Comparison of ENCODE assay signal across 11 cellular contexts in the genomic region with DNA sequence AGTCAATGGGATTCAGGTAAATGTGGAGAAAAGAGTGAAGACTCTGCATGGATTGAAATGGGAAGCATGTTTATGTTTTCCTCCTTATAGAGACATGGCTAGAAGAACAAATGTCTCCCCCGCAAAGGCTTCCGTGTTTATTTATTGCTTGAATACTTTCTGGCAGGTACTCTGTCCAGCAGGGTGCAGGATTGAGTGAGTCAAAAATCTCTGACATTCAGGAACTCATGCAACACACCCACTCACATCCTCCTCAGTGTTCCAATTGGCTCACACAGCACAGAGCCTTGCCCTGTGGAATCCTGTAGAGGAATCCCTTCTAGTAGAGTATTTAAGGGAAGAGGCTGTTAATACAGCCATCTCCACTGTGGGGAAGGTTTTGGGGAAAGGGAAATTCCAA.
A peak's percentile ranks its signal among the peaks of the same experiment; 100 is the strongest.
DNase-seq lines count a peak whose midpoint lies in the region; ATAC-seq and TF ChIP-seq lines count a peak whose summit lies in the region.
"Had no signal": no experiment of that assay in that cellular context is flagged by ENCODE, and none has a peak within 500 bp of the region (broad histone marks: within the 10 kb centered on the region; RNA-seq: fewer than 3 reads in every experiment).

No MANE protein-coding gene starts in this region.

- peak; percentile 66 for TF ChIP-seq CTCF in C4-2B (conservative IDR thresholded peaks at IDR 0.05)
- TF ChIP-seq CTCF in epithelial cell of proximal tubule (conservative IDR thresholded peaks at IDR 0.05; ENCODE audit: low read depth, low read length), result peak; percentile 59
- no peak for TF ChIP-seq CTCF in uterus (IDR thresholded peaks at IDR 0.05)

- no peaks in the 10 kb centered on the region for H3K36me3 ChIP-seq in uterus

- H3K9me3 ChIP-seq in uterus, result no peaks in the 10 kb centered on the region

- peak; percentile 9 for DNase-seq in epithelial cell of proximal tubule (ENCODE audit: low read depth)
- no peak for DNase-seq in ureter (ENCODE audit: low spot score)
- no peak for DNase-seq in uterus
- DNase-seq: CD8-positive, alpha-beta T cell; NCI-H510A treated with DMSO at 0.1 percent for 48 hours had no signal

- H3K27me3 ChIP-seq in uterus, result no peaks in the 10 kb centered on the region

- H3K27ac ChIP-seq in C4-2B (no peak overlapping the region), uterus (no peak overlapping the region)
- H3K27ac ChIP-seq: skin epidermis had no signal

- intact Hi-C loops in uterus (cut with DNase I; ENCODE audit: low total_unique reads), result no loop called here

- ATAC-seq in GM18867 (IDR thresholded peaks at IDR 0.05; ENCODE audit: unreplicated experiment) (peak; percentile 90), HG03469 (IDR thresholded peaks at IDR 0.05; ENCODE audit: unreplicated experiment) (peak; percentile 65), HG03378 (IDR thresholded peaks at IDR 0.05; ENCODE audit: unreplicated experiment) (no peak), HG02840 (IDR thresholded peaks at IDR 0.05; ENCODE audit: low FRiP score, unreplicated experiment) (no peak)
- ATAC-seq: CD8-positive, alpha-beta T cell had no signal

- TF ChIP-seq POLR2A in uterus (IDR thresholded peaks at IDR 0.05), result no peak

- H3K4me1 ChIP-seq in uterus, result no peaks in the 10 kb centered on the region

- H3K4me3 ChIP-seq in epithelial cell of proximal tubule (ENCODE audit: low read depth, low read length) (no peak overlapping the region), uterus (no peak overlapping the region)
- H3K4me3 ChIP-seq: skin epidermis had no signal

Comparison
In these comparisons a context has a peak if more than half of its experiments do, and no peak if none do; other contexts are left out.
1. CTCF ChIP-seq: peak in C4-2B (single experiment) and epithelial cell of proximal tubule (single experiment); none in uterus (0 of 4).
2. ATAC-seq: peak in GM18867 (single experiment) and HG03469 (single experiment); none in HG03378 (single experiment) and HG02840 (single experiment).